In the genomic region with DNA sequence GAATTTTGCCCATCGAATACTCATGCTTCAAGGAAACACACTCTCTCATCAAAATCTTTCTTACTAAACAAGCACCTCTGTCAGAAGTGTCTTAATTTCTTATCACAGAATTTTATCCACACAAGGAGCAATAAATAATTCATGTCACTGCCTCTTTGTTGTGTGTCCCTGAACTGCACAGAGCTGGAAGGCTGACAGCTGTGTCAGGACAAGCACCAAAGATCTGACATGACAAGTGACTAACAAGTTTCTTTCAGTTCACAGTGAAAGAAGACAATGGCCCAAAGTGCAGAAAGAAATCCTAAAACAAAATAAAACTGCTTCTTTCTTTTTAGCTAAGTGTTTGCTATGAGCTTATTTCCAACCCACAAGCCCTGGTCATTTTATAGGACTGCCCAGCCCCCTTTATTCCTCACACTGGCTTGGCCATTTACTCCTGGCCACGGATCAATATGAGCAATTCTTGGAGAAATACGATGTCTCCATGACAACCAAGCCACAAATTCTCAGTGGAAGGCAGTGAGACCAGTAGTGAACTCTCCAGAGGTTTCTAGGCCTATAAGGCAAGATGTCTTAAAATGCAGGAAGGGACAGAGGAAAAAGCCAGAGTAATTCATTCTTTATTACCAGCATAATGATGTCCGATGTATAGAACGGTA, we compare ENCODE assay signal across 1 cellular context.
TF ChIP-seq lines count a peak whose summit lies in the region.

No MANE protein-coding gene starts in this region.

TF ChIP-seq in GM23338, 12 proteins besides CTCF, POLR2A, EP300 and RAD21:
- TF ChIP-seq STAT1 (IDR thresholded peaks at IDR 0.05; ENCODE audit: unreplicated experiment) = no peak
- no peak for TF ChIP-seq JUNB (IDR thresholded peaks at IDR 0.05; ENCODE audit: unreplicated experiment)
- TF ChIP-seq, protein P1, sequence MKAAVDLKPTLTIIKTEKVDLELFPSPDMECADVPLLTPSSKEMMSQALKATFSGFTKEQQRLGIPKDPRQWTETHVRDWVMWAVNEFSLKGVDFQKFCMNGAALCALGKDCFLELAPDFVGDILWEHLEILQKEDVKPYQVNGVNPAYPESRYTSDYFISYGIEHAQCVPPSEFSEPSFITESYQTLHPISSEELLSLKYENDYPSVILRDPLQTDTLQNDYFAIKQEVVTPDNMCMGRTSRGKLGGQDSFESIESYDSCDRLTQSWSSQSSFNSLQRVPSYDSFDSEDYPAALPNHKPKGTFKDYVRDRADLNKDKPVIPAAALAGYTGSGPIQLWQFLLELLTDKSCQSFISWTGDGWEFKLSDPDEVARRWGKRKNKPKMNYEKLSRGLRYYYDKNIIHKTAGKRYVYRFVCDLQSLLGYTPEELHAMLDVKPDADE (IDR thresholded peaks at IDR 0.05) = no peak
- TF ChIP-seq CREB1 (CRISPR knock-in tag; IDR thresholded peaks at IDR 0.05; ENCODE audit: low read depth) = no peak
- TF ChIP-seq EZH2phosphoT487 (IDR thresholded peaks at IDR 0.05; ENCODE audit: unreplicated experiment) = no peak
- TF ChIP-seq, protein P2, sequence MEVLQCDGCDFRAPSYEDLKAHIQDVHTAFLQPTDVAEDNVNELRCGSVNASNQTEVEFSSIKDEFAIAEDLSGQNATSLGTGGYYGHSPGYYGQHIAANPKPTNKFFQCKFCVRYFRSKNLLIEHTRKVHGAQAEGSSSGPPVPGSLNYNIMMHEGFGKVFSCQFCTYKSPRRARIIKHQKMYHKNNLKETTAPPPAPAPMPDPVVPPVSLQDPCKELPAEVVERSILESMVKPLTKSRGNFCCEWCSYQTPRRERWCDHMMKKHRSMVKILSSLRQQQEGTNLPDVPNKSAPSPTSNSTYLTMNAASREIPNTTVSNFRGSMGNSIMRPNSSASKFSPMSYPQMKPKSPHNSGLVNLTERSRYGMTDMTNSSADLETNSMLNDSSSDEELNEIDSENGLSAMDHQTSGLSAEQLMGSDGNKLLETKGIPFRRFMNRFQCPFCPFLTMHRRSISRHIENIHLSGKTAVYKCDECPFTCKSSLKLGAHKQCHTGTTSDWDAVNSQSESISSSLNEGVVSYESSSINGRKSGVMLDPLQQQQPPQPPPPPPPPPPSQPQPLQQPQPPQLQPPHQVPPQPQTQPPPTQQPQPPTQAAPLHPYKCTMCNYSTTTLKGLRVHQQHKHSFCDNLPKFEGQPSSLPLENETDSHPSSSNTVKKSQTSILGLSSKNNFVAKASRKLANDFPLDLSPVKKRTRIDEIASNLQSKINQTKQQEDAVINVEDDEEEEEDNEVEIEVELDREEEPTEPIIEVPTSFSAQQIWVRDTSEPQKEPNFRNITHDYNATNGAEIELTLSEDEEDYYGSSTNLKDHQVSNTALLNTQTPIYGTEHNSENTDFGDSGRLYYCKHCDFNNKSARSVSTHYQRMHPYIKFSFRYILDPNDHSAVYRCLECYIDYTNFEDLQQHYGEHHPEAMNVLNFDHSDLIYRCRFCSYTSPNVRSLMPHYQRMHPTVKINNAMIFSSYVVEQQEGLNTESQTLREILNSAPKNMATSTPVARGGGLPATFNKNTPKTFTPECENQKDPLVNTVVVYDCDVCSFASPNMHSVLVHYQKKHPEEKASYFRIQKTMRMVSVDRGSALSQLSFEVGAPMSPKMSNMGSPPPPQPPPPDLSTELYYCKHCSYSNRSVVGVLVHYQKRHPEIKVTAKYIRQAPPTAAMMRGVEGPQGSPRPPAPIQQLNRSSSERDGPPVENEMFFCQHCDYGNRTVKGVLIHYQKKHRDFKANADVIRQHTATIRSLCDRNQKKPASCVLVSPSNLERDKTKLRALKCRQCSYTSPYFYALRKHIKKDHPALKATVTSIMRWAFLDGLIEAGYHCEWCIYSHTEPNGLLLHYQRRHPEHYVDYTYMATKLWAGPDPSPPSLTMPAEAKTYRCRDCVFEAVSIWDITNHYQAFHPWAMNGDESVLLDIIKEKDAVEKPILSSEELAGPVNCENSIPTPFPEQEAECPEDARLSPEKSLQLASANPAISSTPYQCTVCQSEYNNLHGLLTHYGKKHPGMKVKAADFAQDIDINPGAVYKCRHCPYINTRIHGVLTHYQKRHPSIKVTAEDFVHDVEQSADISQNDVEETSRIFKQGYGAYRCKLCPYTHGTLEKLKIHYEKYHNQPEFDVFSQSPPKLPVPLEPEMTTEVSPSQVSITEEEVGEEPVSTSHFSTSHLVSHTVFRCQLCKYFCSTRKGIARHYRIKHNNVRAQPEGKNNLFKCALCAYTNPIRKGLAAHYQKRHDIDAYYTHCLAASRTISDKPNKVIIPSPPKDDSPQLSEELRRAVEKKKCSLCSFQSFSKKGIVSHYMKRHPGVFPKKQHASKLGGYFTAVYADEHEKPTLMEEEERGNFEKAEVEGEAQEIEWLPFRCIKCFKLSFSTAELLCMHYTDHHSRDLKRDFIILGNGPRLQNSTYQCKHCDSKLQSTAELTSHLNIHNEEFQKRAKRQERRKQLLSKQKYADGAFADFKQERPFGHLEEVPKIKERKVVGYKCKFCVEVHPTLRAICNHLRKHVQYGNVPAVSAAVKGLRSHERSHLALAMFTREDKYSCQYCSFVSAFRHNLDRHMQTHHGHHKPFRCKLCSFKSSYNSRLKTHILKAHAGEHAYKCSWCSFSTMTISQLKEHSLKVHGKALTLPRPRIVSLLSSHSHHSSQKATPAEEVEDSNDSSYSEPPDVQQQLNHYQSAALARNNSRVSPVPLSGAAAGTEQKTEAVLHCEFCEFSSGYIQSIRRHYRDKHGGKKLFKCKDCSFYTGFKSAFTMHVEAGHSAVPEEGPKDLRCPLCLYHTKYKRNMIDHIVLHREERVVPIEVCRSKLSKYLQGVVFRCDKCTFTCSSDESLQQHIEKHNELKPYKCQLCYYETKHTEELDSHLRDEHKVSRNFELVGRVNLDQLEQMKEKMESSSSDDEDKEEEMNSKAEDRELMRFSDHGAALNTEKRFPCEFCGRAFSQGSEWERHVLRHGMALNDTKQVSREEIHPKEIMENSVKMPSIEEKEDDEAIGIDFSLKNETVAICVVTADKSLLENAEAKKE (CRISPR knock-in tag; IDR thresholded peaks at IDR 0.05) = no peak
- no peak for TF ChIP-seq ZNF331 (CRISPR knock-in tag; IDR thresholded peaks at IDR 0.05; ENCODE audit: low read depth)
- TF ChIP-seq, protein P3, sequence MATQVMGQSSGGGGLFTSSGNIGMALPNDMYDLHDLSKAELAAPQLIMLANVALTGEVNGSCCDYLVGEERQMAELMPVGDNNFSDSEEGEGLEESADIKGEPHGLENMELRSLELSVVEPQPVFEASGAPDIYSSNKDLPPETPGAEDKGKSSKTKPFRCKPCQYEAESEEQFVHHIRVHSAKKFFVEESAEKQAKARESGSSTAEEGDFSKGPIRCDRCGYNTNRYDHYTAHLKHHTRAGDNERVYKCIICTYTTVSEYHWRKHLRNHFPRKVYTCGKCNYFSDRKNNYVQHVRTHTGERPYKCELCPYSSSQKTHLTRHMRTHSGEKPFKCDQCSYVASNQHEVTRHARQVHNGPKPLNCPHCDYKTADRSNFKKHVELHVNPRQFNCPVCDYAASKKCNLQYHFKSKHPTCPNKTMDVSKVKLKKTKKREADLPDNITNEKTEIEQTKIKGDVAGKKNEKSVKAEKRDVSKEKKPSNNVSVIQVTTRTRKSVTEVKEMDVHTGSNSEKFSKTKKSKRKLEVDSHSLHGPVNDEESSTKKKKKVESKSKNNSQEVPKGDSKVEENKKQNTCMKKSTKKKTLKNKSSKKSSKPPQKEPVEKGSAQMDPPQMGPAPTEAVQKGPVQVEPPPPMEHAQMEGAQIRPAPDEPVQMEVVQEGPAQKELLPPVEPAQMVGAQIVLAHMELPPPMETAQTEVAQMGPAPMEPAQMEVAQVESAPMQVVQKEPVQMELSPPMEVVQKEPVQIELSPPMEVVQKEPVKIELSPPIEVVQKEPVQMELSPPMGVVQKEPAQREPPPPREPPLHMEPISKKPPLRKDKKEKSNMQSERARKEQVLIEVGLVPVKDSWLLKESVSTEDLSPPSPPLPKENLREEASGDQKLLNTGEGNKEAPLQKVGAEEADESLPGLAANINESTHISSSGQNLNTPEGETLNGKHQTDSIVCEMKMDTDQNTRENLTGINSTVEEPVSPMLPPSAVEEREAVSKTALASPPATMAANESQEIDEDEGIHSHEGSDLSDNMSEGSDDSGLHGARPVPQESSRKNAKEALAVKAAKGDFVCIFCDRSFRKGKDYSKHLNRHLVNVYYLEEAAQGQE (IDR thresholded peaks at IDR 0.05; ENCODE audit: unreplicated experiment) = no peak
- TF ChIP-seq EZH2 (IDR thresholded peaks at IDR 0.05; ENCODE audit: low read depth, unreplicated experiment) = no peak
- no peak for TF ChIP-seq ZNF114 (CRISPR knock-in tag; IDR thresholded peaks at IDR 0.05)
- no peak for TF ChIP-seq NANOG (IDR thresholded peaks at IDR 0.05; ENCODE audit: borderline replicate concordance)
- TF ChIP-seq POLR2AphosphoS5 (IDR thresholded peaks at IDR 0.05; ENCODE audit: low read depth) = no peak
